Comparison of ENCODE assay signal across 1 cellular context in the genomic region with DNA sequence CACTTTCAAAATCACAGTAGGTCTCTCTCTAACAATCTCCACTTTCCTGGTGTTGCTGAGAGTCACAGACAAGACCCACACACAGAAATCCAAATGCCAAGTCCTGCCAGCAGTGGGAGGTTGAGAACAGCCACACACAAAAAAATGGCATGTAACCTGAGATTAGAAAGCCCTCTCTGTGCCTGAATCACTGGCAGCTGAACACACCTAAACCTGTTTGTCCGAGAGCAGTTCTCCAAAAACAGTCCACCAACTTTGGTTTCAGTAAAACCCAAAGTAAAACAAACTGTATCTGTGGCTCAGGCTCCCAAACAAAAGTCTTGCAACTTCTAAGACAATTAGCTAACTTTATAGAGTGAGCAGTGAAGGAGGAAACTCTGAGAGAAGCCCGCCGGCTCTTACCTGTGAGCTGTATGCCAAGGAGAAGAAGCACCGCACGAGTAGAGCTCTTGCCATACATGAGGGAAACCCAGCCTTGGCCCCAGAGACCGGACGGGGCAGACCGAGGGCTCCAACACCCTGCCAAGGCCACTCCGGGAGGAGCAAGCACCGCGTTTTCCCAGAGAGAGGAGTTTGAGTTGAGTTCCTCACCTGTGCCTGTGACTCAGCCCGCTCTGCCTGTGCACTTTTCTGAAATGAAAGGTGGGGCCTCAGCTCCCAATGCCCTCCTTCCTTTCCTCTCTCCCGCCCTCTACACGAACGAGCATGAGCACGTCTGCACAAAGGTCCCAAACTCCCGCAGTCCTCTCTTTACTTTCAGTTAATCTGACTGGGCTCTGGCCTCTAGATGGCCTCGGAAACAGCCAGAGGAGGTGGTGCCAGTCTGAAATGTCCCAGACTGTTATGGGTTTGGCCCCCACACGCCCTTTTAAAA.
TF ChIP-seq lines count a peak whose summit lies in the region.

A gene (minus strand): TSS at position 604 of the 874 bp plus-strand sequence. CDS start 144 bp downstream, at position 460.

TF ChIP-seq in HepG2, 621 proteins besides CTCF, POLR2A, EP300 and RAD21 (continued from another document and continues in another):
- TF ChIP-seq, protein P1, sequence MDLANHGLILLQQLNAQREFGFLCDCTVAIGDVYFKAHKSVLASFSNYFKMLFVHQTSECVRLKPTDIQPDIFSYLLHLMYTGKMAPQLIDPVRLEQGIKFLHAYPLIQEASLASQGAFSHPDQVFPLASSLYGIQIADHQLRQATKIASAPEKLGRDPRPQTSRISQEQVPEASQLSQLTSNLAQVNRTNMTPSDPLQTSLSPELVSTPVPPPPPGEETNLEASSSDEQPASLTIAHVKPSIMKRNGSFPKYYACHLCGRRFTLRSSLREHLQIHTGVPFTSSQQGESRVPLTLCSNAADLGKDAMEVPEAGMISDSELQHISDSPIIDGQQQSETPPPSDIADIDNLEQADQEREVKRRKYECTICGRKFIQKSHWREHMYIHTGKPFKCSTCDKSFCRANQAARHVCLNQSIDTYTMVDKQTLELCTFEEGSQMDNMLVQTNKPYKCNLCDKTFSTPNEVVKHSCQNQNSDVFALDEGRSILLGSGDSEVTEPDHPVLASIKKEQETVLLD (CRISPR knock-in tag; IDR thresholded peaks at IDR 0.05; ENCODE audit: low read depth) = no peak
- TF ChIP-seq ZSCAN12 (CRISPR knock-in tag; IDR thresholded peaks at IDR 0.05) = no peak
- TF ChIP-seq RFXAP (CRISPR knock-in tag; IDR thresholded peaks at IDR 0.05; ENCODE audit: borderline replicate concordance) = no peak
- no peak for TF ChIP-seq ZNF253 (CRISPR knock-in tag; IDR thresholded peaks at IDR 0.05; ENCODE audit: borderline replicate concordance)
- TF ChIP-seq ZNF660 (CRISPR knock-in tag; IDR thresholded peaks at IDR 0.05; ENCODE audit: borderline replicate concordance, low read depth) = no peak
- TF ChIP-seq RELA (CRISPR knock-in tag; IDR thresholded peaks at IDR 0.05) = no peak
- TF ChIP-seq MTF2 (CRISPR knock-in tag; IDR thresholded peaks at IDR 0.05; ENCODE audit: borderline replicate concordance) = no peak
- TF ChIP-seq ZNF225 (CRISPR knock-in tag; IDR thresholded peaks at IDR 0.05) = no peak
- TF ChIP-seq, protein P2, sequence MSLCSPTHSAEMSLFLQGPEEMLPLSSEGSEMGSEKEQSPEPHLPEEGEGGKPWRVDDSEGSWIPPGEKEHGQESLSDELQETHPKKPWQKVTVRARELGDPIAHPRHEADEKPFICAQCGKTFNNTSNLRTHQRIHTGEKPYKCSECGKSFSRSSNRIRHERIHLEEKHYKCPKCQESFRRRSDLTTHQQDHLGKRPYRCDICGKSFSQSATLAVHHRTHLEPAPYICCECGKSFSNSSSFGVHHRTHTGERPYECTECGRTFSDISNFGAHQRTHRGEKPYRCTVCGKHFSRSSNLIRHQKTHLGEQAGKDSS (CRISPR knock-in tag; IDR thresholded peaks at IDR 0.05; ENCODE audit: borderline replicate concordance, low read depth) = no peak
- TF ChIP-seq SNRNP70 (IDR thresholded peaks at IDR 0.05; ENCODE audit: low read depth, low read length) = no peak
- TF ChIP-seq MEIS1 (CRISPR knock-in tag; IDR thresholded peaks at IDR 0.05; ENCODE audit: borderline replicate concordance) = no peak
- TF ChIP-seq NONO (IDR thresholded peaks at IDR 0.05) = no peak
- no peak for TF ChIP-seq NONO (CRISPR knock-in tag; conservative IDR thresholded peaks at IDR 0.05)
- TF ChIP-seq CEBPB (IDR thresholded peaks at IDR 0.05; ENCODE audit: borderline replicate concordance, low read depth, low read length) = no peak
- TF ChIP-seq MATR3 (CRISPR knock-in tag; IDR thresholded peaks at IDR 0.05) = no peak
- peak; percentile 40; the same call in 1 of the 2 replicates for TF ChIP-seq ZNF619 (CRISPR knock-in tag; IDR thresholded peaks at IDR 0.05)
- TF ChIP-seq, protein P3, sequence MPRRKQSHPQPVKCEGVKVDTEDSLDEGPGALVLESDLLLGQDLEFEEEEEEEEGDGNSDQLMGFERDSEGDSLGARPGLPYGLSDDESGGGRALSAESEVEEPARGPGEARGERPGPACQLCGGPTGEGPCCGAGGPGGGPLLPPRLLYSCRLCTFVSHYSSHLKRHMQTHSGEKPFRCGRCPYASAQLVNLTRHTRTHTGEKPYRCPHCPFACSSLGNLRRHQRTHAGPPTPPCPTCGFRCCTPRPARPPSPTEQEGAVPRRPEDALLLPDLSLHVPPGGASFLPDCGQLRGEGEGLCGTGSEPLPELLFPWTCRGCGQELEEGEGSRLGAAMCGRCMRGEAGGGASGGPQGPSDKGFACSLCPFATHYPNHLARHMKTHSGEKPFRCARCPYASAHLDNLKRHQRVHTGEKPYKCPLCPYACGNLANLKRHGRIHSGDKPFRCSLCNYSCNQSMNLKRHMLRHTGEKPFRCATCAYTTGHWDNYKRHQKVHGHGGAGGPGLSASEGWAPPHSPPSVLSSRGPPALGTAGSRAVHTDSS (CRISPR knock-in tag; conservative IDR thresholded peaks at IDR 0.05) = no peak
- TF ChIP-seq, protein P4, sequence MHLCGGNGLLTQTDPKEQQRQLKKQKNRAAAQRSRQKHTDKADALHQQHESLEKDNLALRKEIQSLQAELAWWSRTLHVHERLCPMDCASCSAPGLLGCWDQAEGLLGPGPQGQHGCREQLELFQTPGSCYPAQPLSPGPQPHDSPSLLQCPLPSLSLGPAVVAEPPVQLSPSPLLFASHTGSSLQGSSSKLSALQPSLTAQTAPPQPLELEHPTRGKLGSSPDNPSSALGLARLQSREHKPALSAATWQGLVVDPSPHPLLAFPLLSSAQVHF (CRISPR knock-in tag; IDR thresholded peaks at IDR 0.05) = no peak
- TF ChIP-seq ZMYM2 (CRISPR knock-in tag; IDR thresholded peaks at IDR 0.05) = no peak
- TF ChIP-seq, protein P5, sequence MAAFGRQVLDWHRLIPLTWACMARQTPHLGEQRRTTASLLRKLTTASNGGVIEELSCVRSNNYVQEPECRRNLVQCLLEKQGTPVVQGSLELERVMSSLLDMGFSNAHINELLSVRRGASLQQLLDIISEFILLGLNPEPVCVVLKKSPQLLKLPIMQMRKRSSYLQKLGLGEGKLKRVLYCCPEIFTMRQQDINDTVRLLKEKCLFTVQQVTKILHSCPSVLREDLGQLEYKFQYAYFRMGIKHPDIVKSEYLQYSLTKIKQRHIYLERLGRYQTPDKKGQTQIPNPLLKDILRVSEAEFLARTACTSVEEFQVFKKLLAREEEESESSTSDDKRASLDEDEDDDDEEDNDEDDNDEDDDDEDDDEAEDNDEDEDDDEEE (CRISPR knock-in tag; IDR thresholded peaks at IDR 0.05) = no peak
- TF ChIP-seq, protein P6, sequence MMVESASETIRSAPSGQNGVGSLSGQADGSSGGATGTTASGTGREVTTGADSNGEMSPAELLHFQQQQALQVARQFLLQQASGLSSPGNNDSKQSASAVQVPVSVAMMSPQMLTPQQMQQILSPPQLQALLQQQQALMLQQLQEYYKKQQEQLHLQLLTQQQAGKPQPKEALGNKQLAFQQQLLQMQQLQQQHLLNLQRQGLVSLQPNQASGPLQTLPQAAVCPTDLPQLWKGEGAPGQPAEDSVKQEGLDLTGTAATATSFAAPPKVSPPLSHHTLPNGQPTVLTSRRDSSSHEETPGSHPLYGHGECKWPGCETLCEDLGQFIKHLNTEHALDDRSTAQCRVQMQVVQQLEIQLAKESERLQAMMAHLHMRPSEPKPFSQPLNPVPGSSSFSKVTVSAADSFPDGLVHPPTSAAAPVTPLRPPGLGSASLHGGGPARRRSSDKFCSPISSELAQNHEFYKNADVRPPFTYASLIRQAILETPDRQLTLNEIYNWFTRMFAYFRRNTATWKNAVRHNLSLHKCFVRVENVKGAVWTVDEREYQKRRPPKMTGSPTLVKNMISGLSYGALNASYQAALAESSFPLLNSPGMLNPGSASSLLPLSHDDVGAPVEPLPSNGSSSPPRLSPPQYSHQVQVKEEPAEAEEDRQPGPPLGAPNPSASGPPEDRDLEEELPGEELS (CRISPR knock-in tag; IDR thresholded peaks at IDR 0.05) = peak; percentile 48; the same call in 1 of the 2 replicates
- no peak for TF ChIP-seq ZNF234 (CRISPR knock-in tag; conservative IDR thresholded peaks at IDR 0.05)
- TF ChIP-seq ZNF350 (CRISPR knock-in tag; IDR thresholded peaks at IDR 0.05; ENCODE audit: borderline replicate concordance, low read depth) = peak; percentile 36; the same call in 1 of the 2 replicates
- peak; percentile 79 for TF ChIP-seq SAP130 (CRISPR knock-in tag; IDR thresholded peaks at IDR 0.05; ENCODE audit: low read depth)
- no peak for TF ChIP-seq STAT5B (CRISPR knock-in tag; IDR thresholded peaks at IDR 0.05)
- no peak for TF ChIP-seq FOXK2 (IDR thresholded peaks at IDR 0.05)
- TF ChIP-seq, protein P7, sequence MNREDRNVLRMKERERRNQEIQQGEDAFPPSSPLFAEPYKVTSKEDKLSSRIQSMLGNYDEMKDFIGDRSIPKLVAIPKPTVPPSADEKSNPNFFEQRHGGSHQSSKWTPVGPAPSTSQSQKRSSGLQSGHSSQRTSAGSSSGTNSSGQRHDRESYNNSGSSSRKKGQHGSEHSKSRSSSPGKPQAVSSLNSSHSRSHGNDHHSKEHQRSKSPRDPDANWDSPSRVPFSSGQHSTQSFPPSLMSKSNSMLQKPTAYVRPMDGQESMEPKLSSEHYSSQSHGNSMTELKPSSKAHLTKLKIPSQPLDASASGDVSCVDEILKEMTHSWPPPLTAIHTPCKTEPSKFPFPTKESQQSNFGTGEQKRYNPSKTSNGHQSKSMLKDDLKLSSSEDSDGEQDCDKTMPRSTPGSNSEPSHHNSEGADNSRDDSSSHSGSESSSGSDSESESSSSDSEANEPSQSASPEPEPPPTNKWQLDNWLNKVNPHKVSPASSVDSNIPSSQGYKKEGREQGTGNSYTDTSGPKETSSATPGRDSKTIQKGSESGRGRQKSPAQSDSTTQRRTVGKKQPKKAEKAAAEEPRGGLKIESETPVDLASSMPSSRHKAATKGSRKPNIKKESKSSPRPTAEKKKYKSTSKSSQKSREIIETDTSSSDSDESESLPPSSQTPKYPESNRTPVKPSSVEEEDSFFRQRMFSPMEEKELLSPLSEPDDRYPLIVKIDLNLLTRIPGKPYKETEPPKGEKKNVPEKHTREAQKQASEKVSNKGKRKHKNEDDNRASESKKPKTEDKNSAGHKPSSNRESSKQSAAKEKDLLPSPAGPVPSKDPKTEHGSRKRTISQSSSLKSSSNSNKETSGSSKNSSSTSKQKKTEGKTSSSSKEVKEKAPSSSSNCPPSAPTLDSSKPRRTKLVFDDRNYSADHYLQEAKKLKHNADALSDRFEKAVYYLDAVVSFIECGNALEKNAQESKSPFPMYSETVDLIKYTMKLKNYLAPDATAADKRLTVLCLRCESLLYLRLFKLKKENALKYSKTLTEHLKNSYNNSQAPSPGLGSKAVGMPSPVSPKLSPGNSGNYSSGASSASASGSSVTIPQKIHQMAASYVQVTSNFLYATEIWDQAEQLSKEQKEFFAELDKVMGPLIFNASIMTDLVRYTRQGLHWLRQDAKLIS (CRISPR knock-in tag; IDR thresholded peaks at IDR 0.05) = no peak
- TF ChIP-seq ZNF724P (CRISPR knock-in tag; IDR thresholded peaks at IDR 0.05; ENCODE audit: borderline replicate concordance) = no peak
- no peak for TF ChIP-seq FOXO1 (CRISPR knock-in tag; IDR thresholded peaks at IDR 0.05)
- no peak for TF ChIP-seq GPN1 (CRISPR knock-in tag; IDR thresholded peaks at IDR 0.05; ENCODE audit: borderline replicate concordance)
- no peak for TF ChIP-seq NFKBIZ (CRISPR knock-in tag; IDR thresholded peaks at IDR 0.05)
- 0 out of 2 replicates have a peak, but pooled peaks have one; percentile 30 for TF ChIP-seq MED1 (CRISPR knock-in tag; IDR thresholded peaks at IDR 0.05)
- no peak for TF ChIP-seq ESRRA (CRISPR knock-in tag; IDR thresholded peaks at IDR 0.05; ENCODE audit: low read depth)
- TF ChIP-seq, protein P8, sequence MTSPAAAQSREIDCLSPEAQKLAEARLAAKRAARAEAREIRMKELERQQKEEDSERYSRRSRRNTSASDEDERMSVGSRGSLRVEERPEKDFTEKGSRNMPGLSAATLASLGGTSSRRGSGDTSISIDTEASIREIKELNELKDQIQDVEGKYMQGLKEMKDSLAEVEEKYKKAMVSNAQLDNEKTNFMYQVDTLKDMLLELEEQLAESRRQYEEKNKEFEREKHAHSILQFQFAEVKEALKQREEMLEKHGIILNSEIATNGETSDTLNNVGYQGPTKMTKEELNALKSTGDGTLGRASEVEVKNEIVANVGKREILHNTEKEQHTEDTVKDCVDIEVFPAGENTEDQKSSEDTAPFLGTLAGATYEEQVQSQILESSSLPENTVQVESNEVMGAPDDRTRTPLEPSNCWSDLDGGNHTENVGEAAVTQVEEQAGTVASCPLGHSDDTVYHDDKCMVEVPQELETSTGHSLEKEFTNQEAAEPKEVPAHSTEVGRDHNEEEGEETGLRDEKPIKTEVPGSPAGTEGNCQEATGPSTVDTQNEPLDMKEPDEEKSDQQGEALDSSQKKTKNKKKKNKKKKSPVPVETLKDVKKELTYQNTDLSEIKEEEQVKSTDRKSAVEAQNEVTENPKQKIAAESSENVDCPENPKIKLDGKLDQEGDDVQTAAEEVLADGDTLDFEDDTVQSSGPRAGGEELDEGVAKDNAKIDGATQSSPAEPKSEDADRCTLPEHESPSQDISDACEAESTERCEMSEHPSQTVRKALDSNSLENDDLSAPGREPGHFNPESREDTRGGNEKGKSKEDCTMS (CRISPR knock-in tag; conservative IDR thresholded peaks at IDR 0.05) = no peak
- TF ChIP-seq, protein P9, sequence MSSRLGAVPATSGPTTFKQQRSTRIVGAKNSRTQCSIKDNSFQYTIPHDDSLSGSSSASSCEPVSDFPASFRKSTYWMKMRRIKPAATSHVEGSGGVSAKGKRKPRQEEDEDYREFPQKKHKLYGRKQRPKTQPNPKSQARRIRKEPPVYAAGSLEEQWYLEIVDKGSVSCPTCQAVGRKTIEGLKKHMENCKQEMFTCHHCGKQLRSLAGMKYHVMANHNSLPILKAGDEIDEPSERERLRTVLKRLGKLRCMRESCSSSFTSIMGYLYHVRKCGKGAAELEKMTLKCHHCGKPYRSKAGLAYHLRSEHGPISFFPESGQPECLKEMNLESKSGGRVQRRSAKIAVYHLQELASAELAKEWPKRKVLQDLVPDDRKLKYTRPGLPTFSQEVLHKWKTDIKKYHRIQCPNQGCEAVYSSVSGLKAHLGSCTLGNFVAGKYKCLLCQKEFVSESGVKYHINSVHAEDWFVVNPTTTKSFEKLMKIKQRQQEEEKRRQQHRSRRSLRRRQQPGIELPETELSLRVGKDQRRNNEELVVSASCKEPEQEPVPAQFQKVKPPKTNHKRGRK (CRISPR knock-in tag; IDR thresholded peaks at IDR 0.05) = no peak
- TF ChIP-seq ZNF629 (CRISPR knock-in tag; conservative IDR thresholded peaks at IDR 0.05) = no peak
- no peak for TF ChIP-seq KDM3A (CRISPR knock-in tag; IDR thresholded peaks at IDR 0.05; ENCODE audit: low read depth)
- TF ChIP-seq TGIF2 (CRISPR knock-in tag; IDR thresholded peaks at IDR 0.05) = no peak
- no peak for TF ChIP-seq ZNF703 (CRISPR knock-in tag; IDR thresholded peaks at IDR 0.05; ENCODE audit: borderline replicate concordance)
- TF ChIP-seq, protein P10, sequence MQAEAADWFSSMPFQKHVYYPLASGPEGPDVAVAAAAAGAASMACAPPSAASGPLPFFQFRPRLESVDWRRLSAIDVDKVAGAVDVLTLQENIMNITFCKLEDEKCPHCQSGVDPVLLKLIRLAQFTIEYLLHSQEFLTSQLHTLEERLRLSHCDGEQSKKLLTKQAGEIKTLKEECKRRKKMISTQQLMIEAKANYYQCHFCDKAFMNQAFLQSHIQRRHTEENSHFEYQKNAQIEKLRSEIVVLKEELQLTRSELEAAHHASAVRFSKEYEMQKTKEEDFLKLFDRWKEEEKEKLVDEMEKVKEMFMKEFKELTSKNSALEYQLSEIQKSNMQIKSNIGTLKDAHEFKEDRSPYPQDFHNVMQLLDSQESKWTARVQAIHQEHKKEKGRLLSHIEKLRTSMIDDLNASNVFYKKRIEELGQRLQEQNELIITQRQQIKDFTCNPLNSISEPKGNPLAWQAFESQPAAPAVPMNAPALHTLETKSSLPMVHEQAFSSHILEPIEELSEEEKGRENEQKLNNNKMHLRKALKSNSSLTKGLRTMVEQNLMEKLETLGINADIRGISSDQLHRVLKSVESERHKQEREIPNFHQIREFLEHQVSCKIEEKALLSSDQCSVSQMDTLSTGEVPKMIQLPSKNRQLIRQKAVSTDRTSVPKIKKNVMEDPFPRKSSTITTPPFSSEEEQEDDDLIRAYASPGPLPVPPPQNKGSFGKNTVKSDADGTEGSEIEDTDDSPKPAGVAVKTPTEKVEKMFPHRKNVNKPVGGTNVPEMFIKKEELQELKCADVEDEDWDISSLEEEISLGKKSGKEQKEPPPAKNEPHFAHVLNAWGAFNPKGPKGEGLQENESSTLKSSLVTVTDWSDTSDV (CRISPR knock-in tag; IDR thresholded peaks at IDR 0.05) = no peak; the same call in 1 of the 2 replicates
